Comparison of ENCODE assay signal across 1 cellular context in genomic region chr10:131860806-131861440, GRCh38.
TF ChIP-seq lines count a peak whose summit lies in the region.

No MANE protein-coding gene starts in this region.

TF ChIP-seq in H1, 55 proteins besides CTCF, POLR2A, EP300 and RAD21 (continued from another document):
- TF ChIP-seq E2F6 (IDR thresholded peaks at IDR 0.05) (no peak), SIN3A (conservative IDR thresholded peaks at IDR 0.05 in 1 of 2, IDR thresholded peaks at IDR 0.05 in 1 of 2; ENCODE audit: low read depth in 1 of 2, low read length in 2 of 2) (no peak), TBP (IDR thresholded peaks at IDR 0.05; ENCODE audit: low read depth, low read length) (no peak), SRF (IDR thresholded peaks at IDR 0.05; ENCODE audit: low read depth, low read length) (no peak), CREB1 (IDR thresholded peaks at IDR 0.05) (no peak), HDAC2 (IDR thresholded peaks at IDR 0.05; ENCODE audit: borderline replicate concordance in 1 of 2, low read depth in 2 of 2, low read length in 2 of 2) (no peak), RXRA (IDR thresholded peaks at IDR 0.05; ENCODE audit: insufficient read depth, low read depth, low read length) (no peak), KDM4A (IDR thresholded peaks at IDR 0.05; ENCODE audit: low read depth, low read length, severe bottlenecking) (no peak)
TF ChIP-seq in H1: peak in this region for 0.
